25 cellular contexts compared by ENCODE assay signal in the genomic region with DNA sequence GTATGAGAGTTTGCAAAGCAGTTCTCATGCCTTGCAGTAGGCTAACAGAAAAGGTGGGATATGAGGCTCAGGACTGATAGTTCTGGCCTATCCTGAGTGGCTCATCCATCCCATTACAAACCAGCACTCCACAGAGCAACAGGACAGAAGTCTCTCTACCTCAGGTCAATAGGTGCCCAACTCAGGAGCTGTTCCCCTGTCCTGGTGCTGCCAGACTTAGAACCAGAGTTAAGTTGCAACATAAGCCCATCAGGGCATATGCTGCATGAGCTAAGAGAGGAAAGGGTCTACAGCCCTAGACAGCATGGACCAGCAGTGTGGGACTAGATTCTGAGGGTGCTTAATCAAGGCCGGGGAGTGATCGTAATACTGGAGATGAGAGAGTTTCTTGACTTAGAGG.
DNase-seq lines count a peak whose midpoint lies in the region; ATAC-seq, FAIRE-seq and TF ChIP-seq lines count a peak whose summit lies in the region.
"Had no signal": no experiment of that assay in that cellular context is flagged by ENCODE, and none has a peak within 500 bp of the region (broad histone marks: within the 10 kb centered on the region; RNA-seq: fewer than 3 reads in every experiment).

No MANE protein-coding gene starts in this region.

- DNase-seq in HepG2 (ENCODE audit: low spot score), result no peak
- no peak for DNase-seq in right lobe of liver
- DNase-seq in amniotic epithelial cell (ENCODE audit: low read depth), result peak; percentile 12
- DNase-seq in fibroblast of pulmonary artery (ENCODE audit: low read depth), result peak; percentile 4
- DNase-seq in NCI-H146 treated with DMSO at 0.1 percent for 48 hours (lab: John Stamatoyannopoulos, UW; ENCODE audit: unreplicated experiment), result no peak
- no peak for DNase-seq in KBM-7
- DNase-seq: 8988T; ACHN; AML-193; BE2C; CD4-positive, alpha-beta T cell; CD8-positive, alpha-beta memory T cell; DMS 273 treated with DMSO at 0.1 percent for 48 hours; DMS79; EL; GDM1; GOT3 had no signal

- no peak for TF ChIP-seq CTCF in HepG2 (CRISPR knock-in tag; IDR thresholded peaks at IDR 0.05)
- no peak for TF ChIP-seq CTCF in right lobe of liver (IDR thresholded peaks at IDR 0.05)
- TF ChIP-seq CTCF in fibroblast of pulmonary artery (IDR thresholded peaks at IDR 0.05; ENCODE audit: low read length, missing control alignments), result no peak

- TF ChIP-seq EP300 in HepG2 (IDR thresholded peaks at IDR 0.05; ENCODE audit: low read depth in 2 of 2, low read length in 2 of 2), result no peak
- no peak for TF ChIP-seq EP300 in HepG2 (CRISPR knock-in tag; IDR thresholded peaks at IDR 0.05; ENCODE audit: borderline replicate concordance)

- H3K4me3 ChIP-seq in HepG2 (replicated peaks in 1 of 3; ENCODE audit: insufficient read depth in 1 of 3, low read depth in 2 of 3, low read length in 3 of 3) (no peak overlapping the region), right lobe of liver (no peak overlapping the region), fibroblast of pulmonary artery (replicated peaks; ENCODE audit: low read depth, low read length) (no peak overlapping the region)
- H3K4me3 ChIP-seq: A549; BLaER1 treated with 17β-estradiol and CSF1 and Interleukin-3, amounts not matched to agents 10 nM and 100 nM; GM12878; HAP-1 had no signal

- peaks cover 14% of the 10 kb centered on the region for H3K9me3 ChIP-seq in HepG2 (ENCODE audit: low read length)
- H3K9me3 ChIP-seq in right lobe of liver, result no peaks in the 10 kb centered on the region
- H3K9me3 ChIP-seq: BE2C, HAP-1 had no signal

- TF ChIP-seq POLR2A in HepG2 (IDR thresholded peaks at IDR 0.05; ENCODE audit: insufficient read depth in 1 of 2, low read depth in 2 of 2, low read length in 2 of 2) (no peak), right lobe of liver (IDR thresholded peaks at IDR 0.05) (no peak)

- H4K20me1 ChIP-seq in HepG2 (ENCODE audit: insufficient read depth, low read length), result no peaks in the 10 kb centered on the region
- H4K20me1 ChIP-seq: BLaER1 treated with 17β-estradiol and CSF1 and Interleukin-3, amounts not matched to agents 10 nM and 100 nM had no signal

- POLR2A ChIA-PET in HepG2 (lab: Yijun Ruan, JAX), result no interaction called here

- no peak for TF ChIP-seq RAD21 in HepG2 (CRISPR knock-in tag; IDR thresholded peaks at IDR 0.05)

- no peak; the same call in 2 of the 3 replicates for ATAC-seq in HepG2
- no peak for ATAC-seq in right lobe of liver
- ATAC-seq in GM18870 (IDR thresholded peaks at IDR 0.05; ENCODE audit: unreplicated experiment), result no peak
- ATAC-seq: A549, GM12878 had no signal

- no peaks in the 10 kb centered on the region for H3K36me3 ChIP-seq in HepG2 (replicated peaks in 1 of 2; ENCODE audit: control insufficient read depth in 1 of 2, insufficient read depth in 2 of 2, low read length in 2 of 2)
- no peaks in the 10 kb centered on the region for H3K36me3 ChIP-seq in right lobe of liver
- H3K36me3 ChIP-seq: BE2C, HAP-1 had no signal

- in situ Hi-C loops in HepG2 (cut with HindIII; ENCODE audit: extremely low pct_ligation_motif_present, low pct_unique_long_range_greater_than_20kb), result no loop called here
- in situ Hi-C loops in KBM-7 (cut with MboI; ENCODE audit: low pct_unique_long_range_greater_than_20kb, low sequenced_read_pairs), result no loop called here

- H3K79me2 ChIP-seq in HepG2 (ENCODE audit: insufficient read depth, low read length), result no peaks in the 10 kb centered on the region

- H3K4me1 ChIP-seq in HepG2 (ENCODE audit: insufficient read depth, low read length) (no peaks in the 10 kb centered on the region), right lobe of liver (no peaks in the 10 kb centered on the region)
- H3K4me1 ChIP-seq: A549, BE2C, HAP-1 had no signal

- H3K27ac ChIP-seq in HepG2 (ENCODE audit: extremely low read length, insufficient read depth, low read length) (no peak overlapping the region), right lobe of liver (no peak overlapping the region)
- H3K27ac ChIP-seq: A549; BLaER1 treated with 17β-estradiol and CSF1 and Interleukin-3, amounts not matched to agents 10 nM and 100 nM had no signal

- H3K4me2 ChIP-seq in HepG2 (ENCODE audit: low read depth, low read length), result no peak overlapping the region
- H3K4me2 ChIP-seq: A549; BLaER1 treated with 17β-estradiol and CSF1 and Interleukin-3, amounts not matched to agents 10 nM and 100 nM had no signal

- H3K27me3 ChIP-seq in HepG2 (ENCODE audit: control insufficient read depth in 1 of 2, insufficient read depth in 2 of 2, low read length in 2 of 2) (no peaks in the 10 kb centered on the region; a peak in 1 of 5 replicates), right lobe of liver (no peaks in the 10 kb centered on the region)
- H3K27me3 ChIP-seq: BE2C; BLaER1 treated with 17β-estradiol and CSF1 and Interleukin-3, amounts not matched to agents 10 nM and 100 nM had no signal

- no peak overlapping the region for H3K9ac ChIP-seq in HepG2 (ENCODE audit: insufficient read depth, low read depth, low read length)
- H3K9ac ChIP-seq: BLaER1 treated with 17β-estradiol and CSF1 and Interleukin-3, amounts not matched to agents 10 nM and 100 nM had no signal

- no TSS peak for BruUV-seq in HepG2 (replicated peaks; lab: Mats Ljungman, UMichigan)

- H2AFZ ChIP-seq in HepG2 (ENCODE audit: low read length), result no peak overlapping the region

- FAIRE-seq in HepG2 (lab: Jason Lieb, UNC), result no peak
- FAIRE-seq: A549, D721Med, GM12878, GM18507, H54 had no signal

- intact Hi-C loops in HepG2 (cut with micrococcal nuclease; ENCODE audit: unreplicated experiment), result no loop called here
- intact Hi-C loops in right lobe of liver (cut with DNase I), result no loop called here

- CTCF ChIA-PET in HepG2 (lab: Yijun Ruan, JAX; ENCODE audit: low intra/inter-chr PET ratio, low total read pairs), result no interaction called here

- WGBS in HepG2 (ENCODE audit: low lambda C conversion rate), result 67% methylated on average over 2 of the region's 2 CpGs
- 80% methylated on average over 1 of the region's 2 CpGs for WGBS in right lobe of liver (ENCODE audit: insufficient coverage, low coverage, low lambda C conversion rate, missing lambda C conversion rate)

TF ChIP-seq in HepG2, 621 proteins besides CTCF, POLR2A, EP300 and RAD21:
- TF ChIP-seq ZNF841 (CRISPR knock-in tag; IDR thresholded peaks at IDR 0.05; ENCODE audit: borderline replicate concordance) (no peak), MIER2 (CRISPR knock-in tag; IDR thresholded peaks at IDR 0.05) (peak; percentile 67), ZNF224 (CRISPR knock-in tag; IDR thresholded peaks at IDR 0.05) (no peak), PHF8 (CRISPR knock-in tag; IDR thresholded peaks at IDR 0.05) (no peak), RARA (CRISPR knock-in tag; IDR thresholded peaks at IDR 0.05) (no peak)
- TF ChIP-seq, protein P1, sequence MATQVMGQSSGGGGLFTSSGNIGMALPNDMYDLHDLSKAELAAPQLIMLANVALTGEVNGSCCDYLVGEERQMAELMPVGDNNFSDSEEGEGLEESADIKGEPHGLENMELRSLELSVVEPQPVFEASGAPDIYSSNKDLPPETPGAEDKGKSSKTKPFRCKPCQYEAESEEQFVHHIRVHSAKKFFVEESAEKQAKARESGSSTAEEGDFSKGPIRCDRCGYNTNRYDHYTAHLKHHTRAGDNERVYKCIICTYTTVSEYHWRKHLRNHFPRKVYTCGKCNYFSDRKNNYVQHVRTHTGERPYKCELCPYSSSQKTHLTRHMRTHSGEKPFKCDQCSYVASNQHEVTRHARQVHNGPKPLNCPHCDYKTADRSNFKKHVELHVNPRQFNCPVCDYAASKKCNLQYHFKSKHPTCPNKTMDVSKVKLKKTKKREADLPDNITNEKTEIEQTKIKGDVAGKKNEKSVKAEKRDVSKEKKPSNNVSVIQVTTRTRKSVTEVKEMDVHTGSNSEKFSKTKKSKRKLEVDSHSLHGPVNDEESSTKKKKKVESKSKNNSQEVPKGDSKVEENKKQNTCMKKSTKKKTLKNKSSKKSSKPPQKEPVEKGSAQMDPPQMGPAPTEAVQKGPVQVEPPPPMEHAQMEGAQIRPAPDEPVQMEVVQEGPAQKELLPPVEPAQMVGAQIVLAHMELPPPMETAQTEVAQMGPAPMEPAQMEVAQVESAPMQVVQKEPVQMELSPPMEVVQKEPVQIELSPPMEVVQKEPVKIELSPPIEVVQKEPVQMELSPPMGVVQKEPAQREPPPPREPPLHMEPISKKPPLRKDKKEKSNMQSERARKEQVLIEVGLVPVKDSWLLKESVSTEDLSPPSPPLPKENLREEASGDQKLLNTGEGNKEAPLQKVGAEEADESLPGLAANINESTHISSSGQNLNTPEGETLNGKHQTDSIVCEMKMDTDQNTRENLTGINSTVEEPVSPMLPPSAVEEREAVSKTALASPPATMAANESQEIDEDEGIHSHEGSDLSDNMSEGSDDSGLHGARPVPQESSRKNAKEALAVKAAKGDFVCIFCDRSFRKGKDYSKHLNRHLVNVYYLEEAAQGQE (IDR thresholded peaks at IDR 0.05; ENCODE audit: borderline replicate concordance in 1 of 2, low read depth in 1 of 2, low read length in 2 of 2), result peak in 1 of 2 experiments; percentile 65; a peak in 2 of 4 replicates
- TF ChIP-seq, protein P2, sequence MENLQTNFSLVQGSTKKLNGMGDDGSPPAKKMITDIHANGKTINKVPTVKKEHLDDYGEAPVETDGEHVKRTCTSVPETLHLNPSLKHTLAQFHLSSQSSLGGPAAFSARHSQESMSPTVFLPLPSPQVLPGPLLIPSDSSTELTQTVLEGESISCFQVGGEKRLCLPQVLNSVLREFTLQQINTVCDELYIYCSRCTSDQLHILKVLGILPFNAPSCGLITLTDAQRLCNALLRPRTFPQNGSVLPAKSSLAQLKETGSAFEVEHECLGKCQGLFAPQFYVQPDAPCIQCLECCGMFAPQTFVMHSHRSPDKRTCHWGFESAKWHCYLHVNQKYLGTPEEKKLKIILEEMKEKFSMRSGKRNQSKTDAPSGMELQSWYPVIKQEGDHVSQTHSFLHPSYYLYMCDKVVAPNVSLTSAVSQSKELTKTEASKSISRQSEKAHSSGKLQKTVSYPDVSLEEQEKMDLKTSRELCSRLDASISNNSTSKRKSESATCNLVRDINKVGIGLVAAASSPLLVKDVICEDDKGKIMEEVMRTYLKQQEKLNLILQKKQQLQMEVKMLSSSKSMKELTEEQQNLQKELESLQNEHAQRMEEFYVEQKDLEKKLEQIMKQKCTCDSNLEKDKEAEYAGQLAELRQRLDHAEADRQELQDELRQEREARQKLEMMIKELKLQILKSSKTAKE (CRISPR knock-in tag; IDR thresholded peaks at IDR 0.05; ENCODE audit: borderline replicate concordance), result no peak
TF ChIP-seq in HepG2: peak in this region for 2.

Comparison
In these comparisons a context has a peak if more than half of its experiments do, and no peak if none do; other contexts are left out.
1. DNase-seq: peak in amniotic epithelial cell (single experiment) and fibroblast of pulmonary artery (single experiment); none in HepG2 (single experiment), right lobe of liver (0 of 3), NCI-H146 treated with DMSO at 0.1 percent for 48 hours (single experiment) and KBM-7 (single experiment).